Comparison of ENCODE assay signal across 10 cellular contexts in genomic region chr3:73451276-73451973, GRCh38.
DNase-seq lines count a peak whose midpoint lies in the region; ATAC-seq, FAIRE-seq and TF ChIP-seq lines count a peak whose summit lies in the region.
"Had no signal": no experiment of that assay in that cellular context is flagged by ENCODE, and none has a peak within 500 bp of the region (broad histone marks: within the 10 kb centered on the region; RNA-seq: fewer than 3 reads in every experiment).

No MANE protein-coding gene starts in this region.

- no peak for TF ChIP-seq POLR2A in GM12892 (IDR thresholded peaks at IDR 0.05; ENCODE audit: low read depth, low read length)

- DNase-seq in GM12892 (ENCODE audit: insufficient read length): no peak
- DNase-seq in MV-4-11 (lab: John Stamatoyannopoulos, UW): peak; percentile 60
- DNase-seq in fibroblast of gingiva (ENCODE audit: low read depth): peak; percentile 14
- DNase-seq in H4 (ENCODE audit: low spot score): no peak
- DNase-seq in occipital lobe (lab: John Stamatoyannopoulos, UW): no peak
- DNase-seq in stimulated activated CD4-positive, alpha-beta T cell treated with anti-CD3 and anti-CD28 coated beads, Interleukin-15, amount 100 ng/mL, for 24 hours: no peak
- DNase-seq: activated T-cell treated with anti-CD3 and anti-CD28 coated beads, Interleukin-2, amount 50 U/mL, for 1 hour; stimulated activated CD4-positive, alpha-beta T cell treated with anti-CD3 and anti-CD28 coated beads, Interleukin-2, amount 100 ng/mL, for 48 hours had no signal

- FAIRE-seq in GM12892 (lab: Jason Lieb, UNC): peak; percentile 79

- ATAC-seq in GM21390 (IDR thresholded peaks at IDR 0.05; ENCODE audit: unreplicated experiment) (peak; percentile 23), GM21515 (IDR thresholded peaks at IDR 0.05; ENCODE audit: unreplicated experiment) (no peak)

Comparison
In these comparisons a context has a peak if more than half of its experiments do, and no peak if none do; other contexts are left out.
1. DNase-seq: peak in MV-4-11 (single experiment) and fibroblast of gingiva (single experiment); none in GM12892 (single experiment), H4 (single experiment), occipital lobe (single experiment) and stimulated activated CD4-positive, alpha-beta T cell treated with anti-CD3 and anti-CD28 coated beads, Interleukin-15, amount 100 ng/mL, for 24 hours (single experiment).